22 cellular contexts compared by ENCODE assay signal in the genomic region with DNA sequence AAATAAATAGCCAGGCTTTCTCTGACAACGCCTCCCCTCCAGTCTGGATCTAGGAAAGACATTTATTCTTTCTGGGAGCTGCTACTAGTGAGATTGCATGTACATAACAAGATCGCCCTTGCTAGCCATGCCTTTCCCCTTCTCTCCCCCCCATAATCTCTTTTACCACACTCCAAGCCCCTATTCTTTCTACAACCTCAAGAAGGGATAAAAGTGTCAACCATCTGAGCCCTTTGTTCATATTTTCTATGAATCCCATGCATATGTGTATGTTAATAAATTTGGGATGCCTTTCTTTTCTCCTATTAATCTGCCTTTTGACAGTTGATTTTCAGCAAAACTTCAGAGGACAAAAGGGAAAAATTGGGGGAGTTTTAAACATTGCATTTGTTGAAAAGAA.
A peak's percentile ranks its signal among the peaks of the same experiment; 100 is the strongest.
DNase-seq lines count a peak whose midpoint lies in the region; ATAC-seq, FAIRE-seq and TF ChIP-seq lines count a peak whose summit lies in the region.
"Had no signal": no experiment of that assay in that cellular context is flagged by ENCODE, and none has a peak within 500 bp of the region (broad histone marks: within the 10 kb centered on the region; RNA-seq: fewer than 3 reads in every experiment).

No MANE protein-coding gene starts in this region.

- H3K56ac ChIP-seq in H9 (ENCODE audit: insufficient read length, low read depth, low read length): no peak overlapping the region

- POLR2A ChIA-PET in WTC11 (lab: Charles Lee): no interaction called here

- H3K27ac Mint-ChIP-seq in H9 (peak overlapping the region in 2 of 3 experiments; percentile 77 to 85; a peak in 3 of 7 replicates), WTC11 (no peak overlapping the region; the same call in 1 of the 2 replicates)
- H3K27ac Mint-ChIP-seq: CD4-positive, CD25-positive, alpha-beta regulatory T cell; CD8-positive, alpha-beta T cell had no signal

- no peak overlapping the region for H3K4ac ChIP-seq in H9 (ENCODE audit: low read depth, low read length)

- no peak overlapping the region for H4K5ac ChIP-seq in H9 (ENCODE audit: insufficient read length, low read depth, low read length)

- H3K4me2 ChIP-seq in BLaER1: peak overlapping the region; percentile 42
- H3K4me2 ChIP-seq in H9 (ENCODE audit: insufficient read depth, insufficient read length, low read length): no peak overlapping the region
- H3K4me2 ChIP-seq: A549 had no signal

- H2BK120ac ChIP-seq in H9 (ENCODE audit: low read depth, low read length, poor library complexity, severe bottlenecking): no peak overlapping the region

- H3K27me3 Mint-ChIP-seq in H9 (ENCODE audit: low read depth) (no peaks in the 10 kb centered on the region), WTC11 (ENCODE audit: low read depth) (no peaks in the 10 kb centered on the region)
- H3K27me3 Mint-ChIP-seq: CD4-positive, CD25-positive, alpha-beta regulatory T cell had no signal

- WGBS in H9 (ENCODE audit: extremely low coverage, insufficient read length, low lambda C conversion rate): no CpG with 5 or more reads among the region's 2 CpGs

- H3K9me3 ChIP-seq in BLaER1 (peaks cover 4% of the 10 kb centered on the region; the same call in 1 of the 2 replicates), H9 (ENCODE audit: control insufficient read depth, low read depth, low read length) (no peaks in the 10 kb centered on the region)
- H3K9me3 ChIP-seq: A549, BE2C, Caco-2 had no signal

- no peaks in the 10 kb centered on the region for H3K79me2 ChIP-seq in H9 (ENCODE audit: insufficient read depth, low read length)

- H3K36me3 ChIP-seq in BLaER1: no peaks in the 10 kb centered on the region
- H3K36me3 ChIP-seq: BE2C had no signal

- H3K4me3 Mint-ChIP-seq in H9 (no peak overlapping the region), WTC11 (no peak overlapping the region)
- H3K4me3 Mint-ChIP-seq: CD4-positive, CD25-positive, alpha-beta regulatory T cell; CD8-positive, alpha-beta T cell had no signal

- H3K4me1 ChIP-seq in BLaER1 (peaks cover 13% of the 10 kb centered on the region; the same call in 1 of the 2 replicates), H9 (ENCODE audit: insufficient read depth, low read length) (peaks cover 2% of the 10 kb centered on the region; the same call in 1 of the 2 replicates)
- H3K4me1 ChIP-seq: A549, BE2C, Caco-2 had no signal

- H3K9ac ChIP-seq in BLaER1 (no peak overlapping the region), H9 (ENCODE audit: extremely low read depth, insufficient read length, low read length) (no peak overlapping the region)
- H3K9ac ChIP-seq: GM23248 had no signal

- no peak overlapping the region for H3T11ph ChIP-seq in H9 (ENCODE audit: low read length)

- H2BK15ac ChIP-seq in H9 (ENCODE audit: low read depth, low read length): no peak overlapping the region

- ATAC-seq in GM18511 (IDR thresholded peaks at IDR 0.05; ENCODE audit: unreplicated experiment) (peak; percentile 6), WTC11 (peak; percentile 38; the same call in 1 of the 2 replicates), GM18519 (IDR thresholded peaks at IDR 0.05; ENCODE audit: low FRiP score, unreplicated experiment) (no peak)
- ATAC-seq: A549; CD8-positive, alpha-beta T cell had no signal

- no peak overlapping the region for H2AFZ ChIP-seq in H9 (ENCODE audit: low read length)
- H2AFZ ChIP-seq: GM23248 had no signal

- no peak overlapping the region for H2BK20ac ChIP-seq in H9 (ENCODE audit: low read depth, low read length, poor library complexity, severe bottlenecking)

- H4K91ac ChIP-seq in H9 (ENCODE audit: insufficient read length, low read depth, low read length): no peak overlapping the region

- TF ChIP-seq CTCF in H9 (conservative IDR thresholded peaks at IDR 0.05) (no peak), WTC11 (IDR thresholded peaks at IDR 0.05) (no peak)

- no peak for FAIRE-seq in HTR-8/SVneo (lab: Jason Lieb, UNC)
- FAIRE-seq: A549, G401.6, GM12892 had no signal

- H3K27ac ChIP-seq in BLaER1: no peak overlapping the region
- no peak overlapping the region for H3K27ac ChIP-seq in H9 (ENCODE audit: insufficient read length, low read depth, low read length)
- H3K27ac ChIP-seq: A549, C4-2B, GM23248 had no signal

- DNase-seq in H9: no peak
- DNase-seq in WTC11 (ENCODE audit: low spot score): no peak
- no peak for DNase-seq in HTR-8/SVneo (ENCODE audit: insufficient read length, low spot score)
- DNase-seq in activated gamma-delta T cell (lab: John Stamatoyannopoulos, UW): no peak
- DNase-seq: 8988T; ACHN; AML-193; BE2C; Caco-2; CD4-positive, CD25-positive, alpha-beta regulatory T cell; CD8-positive, alpha-beta T cell; DMS153; DND-41; GM23248; HCEC 1CT had no signal

- H3K4me1 Mint-ChIP-seq in H9 (peaks cover 18 to 19% of the 10 kb centered on the region in 2 experiments), WTC11 (peaks cover 25% of the 10 kb centered on the region)
- H3K4me1 Mint-ChIP-seq: CD4-positive, CD25-positive, alpha-beta regulatory T cell had no signal

- no peak overlapping the region for H3K14ac ChIP-seq in H9 (ENCODE audit: insufficient read depth, low read length)

- H3K79me1 ChIP-seq in H9 (ENCODE audit: insufficient read depth, low read depth, low read length, poor library complexity, severe bottlenecking): no peaks in the 10 kb centered on the region

- no peak overlapping the region for H3K4me3 ChIP-seq in BLaER1
- H3K4me3 ChIP-seq: A549, GM23248 had no signal

- CTCF ChIA-PET in WTC11 (lab: Charles Lee): interaction anchor here (1.1 to 1.7 kb wide), 2 partner anchors 24 to 39 kb away, joined by 4 to 7 read pairs; no protein-coding TSS in a partner anchor

- H2BK5ac ChIP-seq in H9 (ENCODE audit: insufficient read length, low read length): no peak overlapping the region

- H3K23me2 ChIP-seq in H9 (ENCODE audit: insufficient read length, low read depth, low read length, poor library complexity, severe bottlenecking): no peaks in the 10 kb centered on the region

- H3K9me3 Mint-ChIP-seq in H9 (peaks cover 0 to 2% of the 10 kb centered on the region in 2 experiments; a peak in 3 of 5 replicates), WTC11 (peaks cover 12% of the 10 kb centered on the region)
- H3K9me3 Mint-ChIP-seq: CD4-positive, CD25-positive, alpha-beta regulatory T cell; CD8-positive, alpha-beta T cell had no signal

- H2AK5ac ChIP-seq in H9 (ENCODE audit: insufficient read length, low read length): no peak overlapping the region

- no peak overlapping the region for H3K18ac ChIP-seq in H9 (ENCODE audit: insufficient read length, low read depth, low read length)

- H3K23ac ChIP-seq in H9 (ENCODE audit: insufficient read length, low read depth, low read length): no peak overlapping the region

- no peak overlapping the region for H4K8ac ChIP-seq in H9 (replicated peaks; ENCODE audit: insufficient read length, low read depth, low read length)

- no peaks in the 10 kb centered on the region for H3K27me3 ChIP-seq in BLaER1
- H3K27me3 ChIP-seq in H9 (ENCODE audit: insufficient read depth, low read length): no peaks in the 10 kb centered on the region
- H3K27me3 ChIP-seq: BE2C had no signal

- H4K20me1 ChIP-seq in BLaER1 (no peaks in the 10 kb centered on the region), H9 (ENCODE audit: control insufficient read depth, insufficient read depth, insufficient read length) (no peaks in the 10 kb centered on the region)

- no peak overlapping the region for H2BK12ac ChIP-seq in H9 (ENCODE audit: insufficient read length, low read depth, low read length)

- H3K36me3 Mint-ChIP-seq in H9 (ENCODE audit: insufficient read depth in 1 of 3, low read depth in 3 of 3) (peaks cover 2 to 13% (median 3%) of the 10 kb centered on the region in 3 experiments; a peak in 3 of 7 replicates), WTC11 (no peaks in the 10 kb centered on the region)
- H3K36me3 Mint-ChIP-seq: CD4-positive, CD25-positive, alpha-beta regulatory T cell; CD8-positive, alpha-beta T cell had no signal

TF ChIP-seq in WTC11, 78 proteins besides CTCF, POLR2A, EP300 and RAD21 (continues in another document):
- TF ChIP-seq CBFB (CRISPR knock-in tag; IDR thresholded peaks at IDR 0.05; ENCODE audit: low read depth) (no peak), MXD4 (CRISPR knock-in tag; IDR thresholded peaks at IDR 0.05; ENCODE audit: borderline replicate concordance) (no peak), KAT7 (CRISPR knock-in tag; IDR thresholded peaks at IDR 0.05; ENCODE audit: borderline replicate concordance) (no peak), NR1H2 (CRISPR knock-in tag; IDR thresholded peaks at IDR 0.05) (no peak), SP1 (CRISPR knock-in tag; conservative IDR thresholded peaks at IDR 0.05) (no peak), ESRRA (CRISPR knock-in tag; IDR thresholded peaks at IDR 0.05; ENCODE audit: borderline replicate concordance) (no peak), NFE2L1 (CRISPR knock-in tag; IDR thresholded peaks at IDR 0.05) (no peak), ZNF138 (CRISPR knock-in tag; conservative IDR thresholded peaks at IDR 0.05) (no peak), E2F1 (CRISPR knock-in tag; IDR thresholded peaks at IDR 0.05) (no peak), SMAD4 (CRISPR knock-in tag; IDR thresholded peaks at IDR 0.05) (no peak)
- TF ChIP-seq, protein P1, sequence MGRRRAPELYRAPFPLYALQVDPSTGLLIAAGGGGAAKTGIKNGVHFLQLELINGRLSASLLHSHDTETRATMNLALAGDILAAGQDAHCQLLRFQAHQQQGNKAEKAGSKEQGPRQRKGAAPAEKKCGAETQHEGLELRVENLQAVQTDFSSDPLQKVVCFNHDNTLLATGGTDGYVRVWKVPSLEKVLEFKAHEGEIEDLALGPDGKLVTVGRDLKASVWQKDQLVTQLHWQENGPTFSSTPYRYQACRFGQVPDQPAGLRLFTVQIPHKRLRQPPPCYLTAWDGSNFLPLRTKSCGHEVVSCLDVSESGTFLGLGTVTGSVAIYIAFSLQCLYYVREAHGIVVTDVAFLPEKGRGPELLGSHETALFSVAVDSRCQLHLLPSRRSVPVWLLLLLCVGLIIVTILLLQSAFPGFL (CRISPR knock-in tag; IDR thresholded peaks at IDR 0.05; ENCODE audit: borderline replicate concordance): no peak
